Comparison of ENCODE assay signal across 9 cellular contexts in genomic region chr6:138690975-138691594, GRCh38.
DNase-seq lines count a peak whose midpoint lies in the region; ATAC-seq and TF ChIP-seq lines count a peak whose summit lies in the region.
"Had no signal": no experiment of that assay in that cellular context is flagged by ENCODE, and none has a peak within 500 bp of the region (broad histone marks: within the 10 kb centered on the region; RNA-seq: fewer than 3 reads in every experiment).

No MANE protein-coding gene starts in this region.

- no peak overlapping the region for H3K27ac Mint-ChIP-seq in CD4-positive, CD25-positive, alpha-beta regulatory T cell
- no peak overlapping the region for H3K27ac Mint-ChIP-seq in endothelial cell (ENCODE audit: unreplicated experiment)
- H3K27ac Mint-ChIP-seq in natural killer cell treated with Interleukin-12 subunit alpha and Interleukin-12 subunit beta and Interleukin-15 and Interleukin-18, amount 100 ng/mL, for 72 hours, result no peak overlapping the region

- H3K27me3 ChIP-seq in CD4-positive, CD25-positive, alpha-beta regulatory T cell (ENCODE audit: control insufficient read depth, insufficient read depth, low read length), result peaks cover 26% of the 10 kb centered on the region

- H3K4me3 ChIP-seq in CD4-positive, CD25-positive, alpha-beta regulatory T cell (ENCODE audit: low read depth, low read length), result no peak overlapping the region
- H3K4me3 ChIP-seq: K562 had no signal

- peaks cover 5% of the 10 kb centered on the region for H3K4me1 ChIP-seq in CD4-positive, CD25-positive, alpha-beta regulatory T cell (ENCODE audit: control insufficient read depth, insufficient read depth, low read length, poor library complexity, severe bottlenecking)

- H3K36me3 Mint-ChIP-seq in CD4-positive, CD25-positive, alpha-beta regulatory T cell, result no peaks in the 10 kb centered on the region
- peaks cover 7% of the 10 kb centered on the region for H3K36me3 Mint-ChIP-seq in endothelial cell (ENCODE audit: low read depth, unreplicated experiment)
- H3K36me3 Mint-ChIP-seq in natural killer cell treated with Interleukin-12 subunit alpha and Interleukin-12 subunit beta and Interleukin-15 and Interleukin-18, amount 100 ng/mL, for 72 hours, result no peaks in the 10 kb centered on the region

- ATAC-seq in CD4-positive, CD25-positive, alpha-beta regulatory T cell (ENCODE audit: low read depth in 2 of 2), result no peak
- ATAC-seq in natural killer cell treated with Interleukin-12 subunit alpha and Interleukin-12 subunit beta and Interleukin-15 and Interleukin-18, amount 100 ng/mL, for 72 hours, result no peak
- ATAC-seq: K562 had no signal

- H3K9me3 ChIP-seq in CD4-positive, CD25-positive, alpha-beta regulatory T cell (ENCODE audit: control insufficient read depth in 2 of 2, low read length in 2 of 2), result no peaks in the 10 kb centered on the region

- H3K4me3 Mint-ChIP-seq in CD4-positive, CD25-positive, alpha-beta regulatory T cell, result peak overlapping the region; percentile 76 to 89 (median 82)
- H3K4me3 Mint-ChIP-seq in endothelial cell (ENCODE audit: unreplicated experiment), result peak overlapping the region; percentile 95
- H3K4me3 Mint-ChIP-seq in natural killer cell treated with Interleukin-12 subunit alpha and Interleukin-12 subunit beta and Interleukin-15 and Interleukin-18, amount 100 ng/mL, for 72 hours, result peak overlapping the region; percentile 64

- H3K27me3 Mint-ChIP-seq in CD4-positive, CD25-positive, alpha-beta regulatory T cell, result peaks cover 60% of the 10 kb centered on the region
- peaks cover 11% of the 10 kb centered on the region for H3K27me3 Mint-ChIP-seq in endothelial cell (ENCODE audit: unreplicated experiment)
- peaks cover 19 to 29% of the 10 kb centered on the region in 2 donors for H3K27me3 Mint-ChIP-seq in natural killer cell treated with Interleukin-12 subunit alpha and Interleukin-12 subunit beta and Interleukin-15 and Interleukin-18, amount 100 ng/mL, for 72 hours

- no peak overlapping the region for H3K27ac ChIP-seq in CD4-positive, CD25-positive, alpha-beta regulatory T cell (ENCODE audit: insufficient read depth, low read length, poor library complexity, severe bottlenecking)
- H3K27ac ChIP-seq in RWPE1, result peak overlapping the region; percentile 91

- POLR2A ChIA-PET in RWPE1 (lab: Yijun Ruan, JAX; ENCODE audit: low non-redundant PET), result no interaction called here

- no peaks in the 10 kb centered on the region for H3K36me3 ChIP-seq in CD4-positive, CD25-positive, alpha-beta regulatory T cell (ENCODE audit: control insufficient read depth, insufficient read depth, low read length)

- CTCF ChIA-PET in RWPE1 (lab: Yijun Ruan, JAX), result interaction anchor here (0.5 to 0.7 kb wide), 2 partner anchors 9 to 100 kb away, joined by 3 to 5 read pairs; no protein-coding TSS in a partner anchor

- TF ChIP-seq CTCF in RWPE1 (conservative IDR thresholded peaks at IDR 0.05; ENCODE audit: low read depth), result no peak
- no peak for TF ChIP-seq CTCF in endothelial cell (IDR thresholded peaks at IDR 0.05; ENCODE audit: unreplicated experiment)

- no peaks in the 10 kb centered on the region for H3K9me3 Mint-ChIP-seq in CD4-positive, CD25-positive, alpha-beta regulatory T cell
- no peaks in the 10 kb centered on the region for H3K9me3 Mint-ChIP-seq in endothelial cell (ENCODE audit: unreplicated experiment)
- no peaks in the 10 kb centered on the region for H3K9me3 Mint-ChIP-seq in natural killer cell treated with Interleukin-12 subunit alpha and Interleukin-12 subunit beta and Interleukin-15 and Interleukin-18, amount 100 ng/mL, for 72 hours

- peaks cover 0 to 9% (median 8%) of the 10 kb centered on the region in 4 donors for H3K4me1 Mint-ChIP-seq in CD4-positive, CD25-positive, alpha-beta regulatory T cell
- peaks cover 21% of the 10 kb centered on the region for H3K4me1 Mint-ChIP-seq in endothelial cell (ENCODE audit: unreplicated experiment)
- H3K4me1 Mint-ChIP-seq in natural killer cell treated with Interleukin-12 subunit alpha and Interleukin-12 subunit beta and Interleukin-15 and Interleukin-18, amount 100 ng/mL, for 72 hours (ENCODE audit: low read depth in 2 of 2), result peaks cover 0 to 9% of the 10 kb centered on the region in 2 donors

- DNase-seq in CD4-positive, CD25-positive, alpha-beta regulatory T cell, result no peak
- DNase-seq in RWPE1 (ENCODE audit: low spot score), result no peak
- no peak for DNase-seq in endothelial cell (ENCODE audit: low spot score)
- DNase-seq in natural killer cell treated with Interleukin-12 subunit alpha and Interleukin-12 subunit beta and Interleukin-15 and Interleukin-18, amount 100 ng/mL, for 72 hours (ENCODE audit: low spot score), result no peak
- no peak for DNase-seq in epidermal melanocyte (ENCODE audit: insufficient read length, low spot score)
- no peak for DNase-seq in NCI-H1092 treated with DMSO at 0.1 percent for 48 hours (lab: John Stamatoyannopoulos, UW)
- no peak for DNase-seq in COLO668 (lab: John Stamatoyannopoulos, UW; ENCODE audit: unreplicated experiment)
- no peak for DNase-seq in NCI-H1105 (lab: John Stamatoyannopoulos, UW)
